Comparison of ENCODE assay signal across 2 cellular contexts in the genomic region with DNA sequence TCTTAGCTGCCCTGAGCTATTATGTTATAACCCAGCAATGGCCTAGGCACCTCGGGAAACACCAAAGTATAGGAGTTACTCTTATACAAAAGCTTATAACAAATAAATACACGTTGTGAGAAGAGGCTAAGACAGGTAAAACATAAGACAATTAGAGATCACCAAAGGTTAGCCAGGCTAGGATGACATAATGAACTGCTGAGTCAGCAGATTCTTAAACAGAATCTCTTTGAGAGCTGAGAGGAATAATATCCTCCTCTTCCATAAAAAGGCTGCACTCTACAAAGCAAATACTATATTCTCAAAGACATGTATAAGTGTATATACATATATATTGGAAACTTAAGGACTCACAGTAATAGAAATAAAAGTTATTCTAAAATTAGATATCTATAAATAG.
TF ChIP-seq lines count a peak whose summit lies in the region.

No MANE protein-coding gene starts in this region.

TF ChIP-seq in HepG2, 621 proteins besides CTCF, POLR2A, EP300 and RAD21:
- TF ChIP-seq, protein P1, sequence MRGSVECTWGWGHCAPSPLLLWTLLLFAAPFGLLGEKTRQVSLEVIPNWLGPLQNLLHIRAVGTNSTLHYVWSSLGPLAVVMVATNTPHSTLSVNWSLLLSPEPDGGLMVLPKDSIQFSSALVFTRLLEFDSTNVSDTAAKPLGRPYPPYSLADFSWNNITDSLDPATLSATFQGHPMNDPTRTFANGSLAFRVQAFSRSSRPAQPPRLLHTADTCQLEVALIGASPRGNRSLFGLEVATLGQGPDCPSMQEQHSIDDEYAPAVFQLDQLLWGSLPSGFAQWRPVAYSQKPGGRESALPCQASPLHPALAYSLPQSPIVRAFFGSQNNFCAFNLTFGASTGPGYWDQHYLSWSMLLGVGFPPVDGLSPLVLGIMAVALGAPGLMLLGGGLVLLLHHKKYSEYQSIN (CRISPR knock-in tag; IDR thresholded peaks at IDR 0.05; ENCODE audit: borderline replicate concordance): no peak
- TF ChIP-seq MAFG (CRISPR knock-in tag; IDR thresholded peaks at IDR 0.05) (0 out of 2 replicates have a peak, but pooled peaks have one; percentile 59), MAFK (conservative IDR thresholded peaks at IDR 0.05 in 1 of 2, IDR thresholded peaks at IDR 0.05 in 1 of 2; ENCODE audit: low read length in 2 of 2) (peak; percentile 99 to 100), ZNF143 (CRISPR knock-in tag; IDR thresholded peaks at IDR 0.05) (no peak), HNRNPH1 (optimal IDR thresholded peaks at IDR 0.05; ENCODE audit: low read depth, low read length) (no peak), SKI (IDR thresholded peaks at IDR 0.05; ENCODE audit: partially characterized antibody) (no peak), ZNF33B (CRISPR knock-in tag; IDR thresholded peaks at IDR 0.05) (no peak), MAFF (IDR thresholded peaks at IDR 0.05; ENCODE audit: low read depth, low read length) (peak; percentile 100)
- TF ChIP-seq, protein P2, sequence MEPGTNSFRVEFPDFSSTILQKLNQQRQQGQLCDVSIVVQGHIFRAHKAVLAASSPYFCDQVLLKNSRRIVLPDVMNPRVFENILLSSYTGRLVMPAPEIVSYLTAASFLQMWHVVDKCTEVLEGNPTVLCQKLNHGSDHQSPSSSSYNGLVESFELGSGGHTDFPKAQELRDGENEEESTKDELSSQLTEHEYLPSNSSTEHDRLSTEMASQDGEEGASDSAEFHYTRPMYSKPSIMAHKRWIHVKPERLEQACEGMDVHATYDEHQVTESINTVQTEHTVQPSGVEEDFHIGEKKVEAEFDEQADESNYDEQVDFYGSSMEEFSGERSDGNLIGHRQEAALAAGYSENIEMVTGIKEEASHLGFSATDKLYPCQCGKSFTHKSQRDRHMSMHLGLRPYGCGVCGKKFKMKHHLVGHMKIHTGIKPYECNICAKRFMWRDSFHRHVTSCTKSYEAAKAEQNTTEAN (CRISPR knock-in tag; conservative IDR thresholded peaks at IDR 0.05): no peak

TF ChIP-seq in K562, 482 proteins besides CTCF, POLR2A, EP300 and RAD21:
- TF ChIP-seq C11orf30 (IDR thresholded peaks at IDR 0.05; ENCODE audit: low read depth) (peak; percentile 97), GABPA (tag; conservative IDR thresholded peaks at IDR 0.05; ENCODE audit: low read depth) (no peak), ZC3H11A (IDR thresholded peaks at IDR 0.05; ENCODE audit: low read depth, low read length) (no peak), ZNF316 (IDR thresholded peaks at IDR 0.05) (peak; percentile 98), ELF2 (CRISPR knock-in tag; IDR thresholded peaks at IDR 0.05) (no peak), ARNT (IDR thresholded peaks at IDR 0.05) (no peak), GABPB1 (CRISPR knock-in tag; IDR thresholded peaks at IDR 0.05) (no peak), MTF1 (CRISPR knock-in tag; IDR thresholded peaks at IDR 0.05; ENCODE audit: borderline replicate concordance) (no peak), MAFF (IDR thresholded peaks at IDR 0.05; ENCODE audit: low read length) (peak; percentile 100), ZNF175 (CRISPR knock-in tag; IDR thresholded peaks at IDR 0.05; ENCODE audit: low read depth) (no peak), MAFG (tag; conservative IDR thresholded peaks at IDR 0.05) (peak; percentile 97), GTF2E2 (tag; IDR thresholded peaks at IDR 0.05) (no peak), MAFK (IDR thresholded peaks at IDR 0.05; ENCODE audit: low read length) (peak; percentile 100)
- TF ChIP-seq, protein P3, sequence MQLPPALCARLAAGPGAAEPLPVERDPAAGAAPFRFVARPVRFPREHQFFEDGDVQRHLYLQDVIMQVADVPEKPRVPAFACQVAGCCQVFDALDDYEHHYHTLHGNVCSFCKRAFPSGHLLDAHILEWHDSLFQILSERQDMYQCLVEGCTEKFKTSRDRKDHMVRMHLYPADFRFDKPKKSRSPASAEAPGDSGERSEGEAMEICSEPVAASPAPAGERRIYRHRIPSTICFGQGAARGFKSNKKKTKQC (CRISPR knock-in tag; IDR thresholded peaks at IDR 0.05): no peak
- TF ChIP-seq, protein P4, sequence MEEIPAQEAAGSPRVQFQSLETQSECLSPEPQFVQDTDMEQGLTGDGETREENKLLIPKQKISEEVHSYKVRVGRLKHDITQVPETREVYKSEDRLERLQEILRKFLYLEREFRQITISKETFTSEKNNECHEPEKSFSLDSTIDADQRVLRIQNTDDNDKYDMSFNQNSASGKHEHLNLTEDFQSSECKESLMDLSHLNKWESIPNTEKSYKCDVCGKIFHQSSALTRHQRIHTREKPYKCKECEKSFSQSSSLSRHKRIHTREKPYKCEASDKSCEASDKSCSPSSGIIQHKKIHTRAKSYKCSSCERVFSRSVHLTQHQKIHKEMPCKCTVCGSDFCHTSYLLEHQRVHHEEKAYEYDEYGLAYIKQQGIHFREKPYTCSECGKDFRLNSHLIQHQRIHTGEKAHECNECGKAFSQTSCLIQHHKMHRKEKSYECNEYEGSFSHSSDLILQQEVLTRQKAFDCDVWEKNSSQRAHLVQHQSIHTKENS (CRISPR knock-in tag; IDR thresholded peaks at IDR 0.05): no peak
- TF ChIP-seq, protein P5, sequence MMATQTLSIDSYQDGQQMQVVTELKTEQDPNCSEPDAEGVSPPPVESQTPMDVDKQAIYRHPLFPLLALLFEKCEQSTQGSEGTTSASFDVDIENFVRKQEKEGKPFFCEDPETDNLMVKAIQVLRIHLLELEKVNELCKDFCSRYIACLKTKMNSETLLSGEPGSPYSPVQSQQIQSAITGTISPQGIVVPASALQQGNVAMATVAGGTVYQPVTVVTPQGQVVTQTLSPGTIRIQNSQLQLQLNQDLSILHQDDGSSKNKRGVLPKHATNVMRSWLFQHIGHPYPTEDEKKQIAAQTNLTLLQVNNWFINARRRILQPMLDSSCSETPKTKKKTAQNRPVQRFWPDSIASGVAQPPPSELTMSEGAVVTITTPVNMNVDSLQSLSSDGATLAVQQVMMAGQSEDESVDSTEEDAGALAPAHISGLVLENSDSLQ (IDR thresholded peaks at IDR 0.05): no peak
